8 cellular contexts compared by ENCODE assay signal in the genomic region with DNA sequence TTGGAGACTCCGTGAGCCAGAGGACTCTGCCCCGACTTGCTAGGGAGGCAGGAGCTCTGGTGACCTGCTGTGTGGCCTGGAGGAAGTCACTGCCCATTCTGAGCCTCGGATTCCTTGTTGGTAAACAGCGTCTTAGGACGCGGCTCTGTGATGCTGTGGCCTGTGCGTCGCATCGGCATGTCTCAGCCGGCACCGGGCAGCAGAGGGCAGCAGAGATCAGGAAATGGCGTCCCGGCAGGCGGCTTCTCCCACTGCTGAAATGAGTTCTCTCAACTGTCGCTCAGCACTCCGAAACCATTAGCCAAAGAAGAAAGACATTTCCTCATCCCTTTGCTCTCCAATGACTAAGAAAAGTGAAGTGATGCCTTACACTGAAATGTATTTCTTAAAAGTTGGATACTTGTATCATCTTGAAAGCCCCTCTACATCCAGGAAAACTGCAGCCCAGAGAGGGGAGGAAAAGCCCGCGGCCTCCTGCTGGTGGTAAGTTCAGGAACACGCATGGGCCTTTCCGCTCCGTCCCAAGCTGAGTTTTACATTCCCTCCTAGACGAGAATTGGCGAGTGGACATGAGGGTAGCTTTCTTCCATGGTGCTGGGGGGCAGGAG.
DNase-seq lines count a peak whose midpoint lies in the region; ATAC-seq and TF ChIP-seq lines count a peak whose summit lies in the region.

No MANE protein-coding gene starts in this region.

- no peak overlapping the region for H3K27ac ChIP-seq in DND-41 (ENCODE audit: low read length)
- H3K27ac ChIP-seq in gastroesophageal sphincter: peak overlapping the region in 1 of 4 donors; percentile 28
- no peak overlapping the region for H3K27ac ChIP-seq in parathyroid adenoma
- H3K27ac ChIP-seq in transverse colon: no peak overlapping the region

- H3K36me3 ChIP-seq in DND-41 (ENCODE audit: insufficient read depth, low read length): no peaks in the 10 kb centered on the region
- H3K36me3 ChIP-seq in gastroesophageal sphincter: no peaks in the 10 kb centered on the region
- H3K36me3 ChIP-seq in parathyroid adenoma (ENCODE audit: control insufficient read depth, insufficient read depth, low read length): no peaks in the 10 kb centered on the region
- no peaks in the 10 kb centered on the region for H3K36me3 ChIP-seq in transverse colon

- TF ChIP-seq EP300 in gastroesophageal sphincter (IDR thresholded peaks at IDR 0.05): no peak
- no peak for TF ChIP-seq EP300 in transverse colon (IDR thresholded peaks at IDR 0.05; ENCODE audit: low read depth)

- peak; percentile 91 for TF ChIP-seq CTCF in DND-41 (IDR thresholded peaks at IDR 0.05; ENCODE audit: borderline replicate concordance, extremely low read depth, low read length, poor library complexity, severe bottlenecking)
- TF ChIP-seq CTCF in gastroesophageal sphincter (IDR thresholded peaks at IDR 0.05): peak; percentile 74 to 93 (median 92)
- peak; percentile 89 for TF ChIP-seq CTCF in parathyroid adenoma (IDR thresholded peaks at IDR 0.05)
- TF ChIP-seq CTCF in transverse colon (IDR thresholded peaks at IDR 0.05): peak; percentile 84 to 91 (median 89)

- H3K9ac ChIP-seq in DND-41 (ENCODE audit: low read depth, low read length) (no peak overlapping the region), parathyroid adenoma (no peak overlapping the region)

- no peaks in the 10 kb centered on the region for H3K9me3 ChIP-seq in DND-41 (ENCODE audit: insufficient read depth, low read length, severe bottlenecking)
- no peaks in the 10 kb centered on the region for H3K9me3 ChIP-seq in gastroesophageal sphincter
- no peaks in the 10 kb centered on the region for H3K9me3 ChIP-seq in parathyroid adenoma (ENCODE audit: control insufficient read depth, low read length)
- H3K9me3 ChIP-seq in transverse colon: no peaks in the 10 kb centered on the region

- peak overlapping the region; percentile 63; the same call in 1 of the 2 replicates for H2AFZ ChIP-seq in DND-41 (ENCODE audit: low read depth, low read length)
- peak overlapping the region; percentile 70 for H2AFZ ChIP-seq in parathyroid adenoma

- H3K4me1 ChIP-seq in DND-41 (ENCODE audit: insufficient read depth, low read length) (peaks cover 5% of the 10 kb centered on the region; the same call in 1 of the 2 replicates), gastroesophageal sphincter (peaks cover 0 to 32% (median 8%) of the 10 kb centered on the region in 3 donors), parathyroid adenoma (no peaks in the 10 kb centered on the region), transverse colon (peaks cover 0 to 7% (median 7%) of the 10 kb centered on the region in 4 donors)

- H3K4me2 ChIP-seq in DND-41 (ENCODE audit: insufficient read depth, low read length) (peak overlapping the region; percentile 18; the same call in 1 of the 2 replicates), parathyroid adenoma (ENCODE audit: low read length) (peak overlapping the region; percentile 37)

- TF ChIP-seq POLR2A in gastroesophageal sphincter (IDR thresholded peaks at IDR 0.05): no peak
- no peak for TF ChIP-seq POLR2A in transverse colon (IDR thresholded peaks at IDR 0.05)

- in situ Hi-C loops in SK-MEL-5 (cut with HindIII; ENCODE audit: low pct_unique_long_range_greater_than_20kb, low sequenced_read_pairs) (no loop called here), transverse colon (cut with MboI; ENCODE audit: low pct_ligation_motif_present in 1 of 4, low pct_unique_long_range_greater_than_20kb in 1 of 4, low sequenced_read_pairs in 3 of 4) (loop anchor here (5.0 to 25.0 kb wide), 7 partner anchors 662 to 944 kb away; no protein-coding TSS in a partner anchor)

- intact Hi-C loops in transverse colon (cut with DNase I; ENCODE audit: low total_unique reads): no loop called here

- 31 to 35% methylated on average over 10 to 12 of the region's 23 CpGs for WGBS in gastroesophageal sphincter (ENCODE audit: low coverage in 1 of 2), 2 donors
- WGBS in transverse colon (ENCODE audit: low coverage in 1 of 2), 2 donors: 25% methylated on average over 23 of the region's 23 CpGs; no CpG with 5 or more reads in 1 of the 2 donors

- ATAC-seq in DND-41 (ENCODE audit: insufficient read depth, low read depth): peak; percentile 96
- ATAC-seq in GM21723 (IDR thresholded peaks at IDR 0.05; ENCODE audit: unreplicated experiment): peak; percentile 95
- peak; percentile 86 for ATAC-seq in gastroesophageal sphincter

- H3K27me3 ChIP-seq in DND-41 (ENCODE audit: insufficient read depth, low read length, poor library complexity) (peaks cover 4% of the 10 kb centered on the region), gastroesophageal sphincter (no peaks in the 10 kb centered on the region), parathyroid adenoma (ENCODE audit: control insufficient read depth, insufficient read depth, low read length) (no peaks in the 10 kb centered on the region), transverse colon (peaks cover 3% of the 10 kb centered on the region)

- H4K20me1 ChIP-seq in DND-41 (ENCODE audit: insufficient read depth, low read length): no peaks in the 10 kb centered on the region; the same call in 1 of the 2 replicates

- H3K79me2 ChIP-seq in DND-41 (ENCODE audit: insufficient read depth, low read length) (no peaks in the 10 kb centered on the region), parathyroid adenoma (no peaks in the 10 kb centered on the region)

- DNase-seq in DND-41 (peak; percentile 75), LHCN-M2 (ENCODE audit: low read depth) (peak; percentile 54), SK-MEL-5 (ENCODE audit: low read depth, low spot score) (peak; percentile 78), transverse colon (peak; percentile 83)
- peak; percentile 51 for DNase-seq in activated gamma-delta T cell treated with anti-CD3 and anti-CD28 coated beads, Interleukin-2, amount 50 U/mL, for 16 hours (ENCODE audit: low read depth)

- H3K4me3 ChIP-seq in DND-41 (ENCODE audit: low read depth in 1 of 2, low read length in 2 of 2) (no peak overlapping the region), gastroesophageal sphincter (no peak overlapping the region), parathyroid adenoma (ENCODE audit: low read depth, low read length) (no peak overlapping the region), transverse colon (no peak overlapping the region)
